ENCODE assay signal across 1 cellular context in genomic region chr9:123263227-123263626, GRCh38.
TF ChIP-seq lines count a peak whose summit lies in the region.

No MANE protein-coding gene starts in this region.

TF ChIP-seq in HepG2, 621 proteins besides CTCF, POLR2A, EP300 and RAD21 (continued from another document):
- no peak for TF ChIP-seq PATZ1 (CRISPR knock-in tag; IDR thresholded peaks at IDR 0.05)
- no peak for TF ChIP-seq NAIF1 (CRISPR knock-in tag; IDR thresholded peaks at IDR 0.05; ENCODE audit: borderline replicate concordance)
- TF ChIP-seq ZNF121 (CRISPR knock-in tag; IDR thresholded peaks at IDR 0.05): peak; percentile 67
TF ChIP-seq in HepG2: peak in this region for 2.
